12 cellular contexts compared by ENCODE assay signal in the genomic region with DNA sequence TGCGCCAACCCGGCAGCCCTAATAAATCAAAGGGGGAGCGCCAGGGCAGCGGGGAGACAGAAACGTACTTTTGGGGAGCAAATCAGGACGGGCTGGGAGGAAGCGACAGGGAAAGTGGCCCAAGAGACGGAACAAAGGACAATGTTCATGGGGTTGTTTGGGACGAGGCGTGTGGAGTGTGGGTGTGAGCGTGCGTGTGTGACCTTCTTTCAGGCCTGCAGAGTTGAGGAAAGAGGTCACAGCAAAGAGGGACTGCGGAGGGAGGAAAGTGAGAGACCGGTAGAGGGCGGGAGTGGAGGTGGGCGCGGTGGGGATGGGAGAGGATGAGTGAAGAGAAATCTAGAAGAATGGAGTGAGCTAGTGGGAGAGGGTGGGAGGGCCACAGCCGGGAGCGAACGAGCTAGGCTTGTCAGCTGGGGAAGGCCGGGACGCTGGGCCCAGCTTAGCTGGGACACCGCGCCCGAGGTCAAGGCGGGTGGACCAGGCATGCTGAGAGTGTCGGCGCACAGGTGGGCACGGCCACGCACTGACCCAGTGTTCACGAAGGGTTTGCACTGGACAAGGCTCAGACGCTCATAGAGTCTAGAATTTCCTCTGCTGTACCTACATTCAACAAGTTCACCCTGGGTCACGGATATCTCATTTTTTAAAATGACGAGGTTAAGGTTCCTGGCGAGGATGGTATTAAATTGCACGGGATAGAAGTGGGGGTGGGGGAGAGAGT. TPM values are rescaled to one million over a fixed set of nuclear protein-coding genes. Genes with fewer than 3 reads are reported as not detected.
DNase-seq lines count a peak whose midpoint lies in the region; ATAC-seq and TF ChIP-seq lines count a peak whose summit lies in the region.
"Had no signal": no experiment of that assay in that cellular context is flagged by ENCODE, and none has a peak within 500 bp of the region (broad histone marks: within the 10 kb centered on the region; RNA-seq: fewer than 3 reads in every experiment).

No MANE protein-coding gene starts in this region.

- H3F3A ChIP-seq in neural progenitor cell (ENCODE audit: low read depth), result peaks cover 48% of the 10 kb centered on the region

- H3K27ac Mint-ChIP-seq in HFFc6 (peak overlapping the region; percentile 69), neural progenitor cell (no peak overlapping the region)
- H3K27ac Mint-ChIP-seq: dendritic cell treated with granulocyte-macrophage colony-stimulating factor and Interleukin-4, amounts not matched to agents 40 ng/mL and 50 ng/mL, for 4 days had no signal

- H3K4me2 ChIP-seq in neural progenitor cell, result peak overlapping the region; percentile 87

- no peak overlapping the region for H3K27ac ChIP-seq in AG04450 (ENCODE audit: low read depth, low read length)
- H3K27ac ChIP-seq in esophagus squamous epithelium, result peak overlapping the region; percentile 35 to 83 (median 64)
- no peak overlapping the region for H3K27ac ChIP-seq in neural progenitor cell

- peak overlapping the region; percentile 90 for H2AFZ ChIP-seq in neural progenitor cell (replicated peaks)

- H3K36me3 ChIP-seq in esophagus squamous epithelium (no peaks in the 10 kb centered on the region), neural progenitor cell (no peaks in the 10 kb centered on the region)

- no peak overlapping the region for H3K9ac ChIP-seq in neural progenitor cell

- H3K4me3 Mint-ChIP-seq in HFFc6 (peak overlapping the region; percentile 93), neural progenitor cell (peak overlapping the region; percentile 81)
- H3K4me3 Mint-ChIP-seq: dendritic cell treated with granulocyte-macrophage colony-stimulating factor and Interleukin-4, amounts not matched to agents 40 ng/mL and 50 ng/mL, for 4 days had no signal

- peaks cover 13% of the 10 kb centered on the region; the same call in 1 of the 2 replicates for H3K9me3 Mint-ChIP-seq in HFFc6
- no peaks in the 10 kb centered on the region for H3K9me3 Mint-ChIP-seq in neural progenitor cell
- H3K9me3 Mint-ChIP-seq: dendritic cell treated with granulocyte-macrophage colony-stimulating factor and Interleukin-4, amounts not matched to agents 40 ng/mL and 50 ng/mL, for 4 days had no signal

- ATAC-seq in omental fat pad (ENCODE audit: low FRiP score), result no peak
- no peak for ATAC-seq in esophagus mucosa

- H3K27me3 ChIP-seq in AG04450 (ENCODE audit: control insufficient read depth, insufficient read depth, low read length) (peaks cover 92% of the 10 kb centered on the region), esophagus squamous epithelium (peaks cover 12 to 100% (median 22%) of the 10 kb centered on the region in 4 donors), neural progenitor cell (peaks cover 100% of the 10 kb centered on the region)

- H3K4me1 ChIP-seq in esophagus squamous epithelium, result peaks cover 0 to 29% (median 5%) of the 10 kb centered on the region in 3 donors
- H3K4me1 ChIP-seq in neural progenitor cell, result peaks cover 40% of the 10 kb centered on the region

- CTCF ChIA-PET in AG04450 (lab: Charles Lee), result interaction anchor here (0.6 kb wide), 1 partner anchor 371 kb away, joined by 3 read pairs; no protein-coding TSS in a partner anchor

- no peak for TF ChIP-seq POLR2A in esophagus squamous epithelium (IDR thresholded peaks at IDR 0.05)

- POLR2A ChIA-PET in AG04450 (lab: Yijun Ruan, JAX), result no interaction called here

- H3K36me3 Mint-ChIP-seq in HFFc6 (ENCODE audit: low read depth) (peaks cover 40% of the 10 kb centered on the region), neural progenitor cell (no peaks in the 10 kb centered on the region)

- WGBS in esophagus squamous epithelium, 2 donors, result 14 to 25% methylated on average over 28 to 30 of the region's 36 CpGs

- peak overlapping the region; percentile 43 for H3K4me3 ChIP-seq in AG04450 (ENCODE audit: low read depth, low read length)
- peak overlapping the region; percentile 19 to 64 (median 39) for H3K4me3 ChIP-seq in esophagus squamous epithelium
- H3K4me3 ChIP-seq in neural progenitor cell, result peak overlapping the region; percentile 65

- intact Hi-C loops in esophagus squamous epithelium (cut with DNase I), result loop anchor here (10.0 kb wide), 1 partner anchor 637 kb away; no protein-coding TSS in a partner anchor

- no peaks in the 10 kb centered on the region for H3K79me2 ChIP-seq in neural progenitor cell (ENCODE audit: low read depth)

- H3K4me1 Mint-ChIP-seq in HFFc6 (ENCODE audit: low read depth) (peaks cover 46% of the 10 kb centered on the region), neural progenitor cell (peaks cover 29% of the 10 kb centered on the region)

- peaks cover 61% of the 10 kb centered on the region for H4K20me1 ChIP-seq in neural progenitor cell (ENCODE audit: low read depth)

- H3K9me3 ChIP-seq in AG04450 (ENCODE audit: control insufficient read depth, insufficient read depth, low read length) (peaks cover 8% of the 10 kb centered on the region), esophagus squamous epithelium (no peaks in the 10 kb centered on the region), neural progenitor cell (ENCODE audit: low read depth) (no peaks in the 10 kb centered on the region)

- DNase-seq in AG04450 (ENCODE audit: low read depth, low spot score) (no peak), HFFc6 (no peak), esophagus squamous epithelium (lab: John Stamatoyannopoulos, UW) (no peak), neural progenitor cell (ENCODE audit: low spot score) (peak; percentile 68), omental fat pad (ENCODE audit: low spot score) (no peak), T1000 (lab: John Stamatoyannopoulos, UW) (no peak)
- no peak for DNase-seq in activated CD8-positive, alpha-beta memory T cell treated with anti-CD3 and anti-CD28 coated beads for 24 hours
- DNase-seq: DND-41, midbrain, NCI-H1105 had no signal

- TF ChIP-seq CTCF in AG04450 (IDR thresholded peaks at IDR 0.05; ENCODE audit: low read depth, low read length), result no peak
- peak; percentile 52 for TF ChIP-seq CTCF in HFFc6 (IDR thresholded peaks at IDR 0.05)
- no peak for TF ChIP-seq CTCF in esophagus squamous epithelium (IDR thresholded peaks at IDR 0.05)
- peak; percentile 47 for TF ChIP-seq CTCF in neural progenitor cell (IDR thresholded peaks at IDR 0.05)
- no peak for TF ChIP-seq CTCF in omental fat pad (IDR thresholded peaks at IDR 0.05)

- H3K27me3 Mint-ChIP-seq in HFFc6 (ENCODE audit: insufficient read depth) (peaks cover 38% of the 10 kb centered on the region), neural progenitor cell (ENCODE audit: insufficient read depth, low read depth) (peaks cover 86% of the 10 kb centered on the region)

RNA-seq across cellular contexts. Expression of a gene that starts 14.7 kb away (rescaled TPM):
- polyA plus RNA-seq in AG04450 (2011; rRNA removed), result 0.05 and 0.07 TPM in 2 replicates
- not detected in 2 replicates for polyA minus RNA-seq in AG04450 (2011; rRNA and poly(A)+ RNA removed)
- 10 to 100 TPM; 15.9 to 22.8 (median 17.9) TPM for total RNA-seq in HFFc6 (2021; fragmentation: NEBNext Ultra II Directional; extraction: Animal tissue kit (Norgen Biotek cat#: 25700))
- 1 to 10 TPM in 2 of 4 donors, under 1 TPM in 1, not detected in 1; 0.66 to 4.8 (median 1.5) TPM for total RNA-seq in esophagus squamous epithelium
- total RNA-seq in neural progenitor cell (ENCODE audit: low replicate concordance), result 0.59 and 1.6 TPM in 2 replicates
- under 1 TPM in 2 of 4 donors, not detected in 2; 0.28 to 0.36 TPM for total RNA-seq in omental fat pad
- total RNA-seq in esophagus mucosa, result 2.1 TPM

Comparison
In these comparisons a context has a peak if more than half of its experiments do, and no peak if none do; other contexts are left out.
1. H3K27ac ChIP-seq: peak in esophagus squamous epithelium (4 of 4); none in AG04450 (single experiment) and neural progenitor cell (single experiment).
2. CTCF ChIP-seq: peak in HFFc6 (single experiment) and neural progenitor cell (single experiment); none in AG04450 (single experiment), esophagus squamous epithelium (0 of 6) and omental fat pad (0 of 3).
3. Peak in every context shown above with its lines, with median percentiles within 50 percentile points of each other: H3K4me3 ChIP-seq.